In the genomic region with DNA sequence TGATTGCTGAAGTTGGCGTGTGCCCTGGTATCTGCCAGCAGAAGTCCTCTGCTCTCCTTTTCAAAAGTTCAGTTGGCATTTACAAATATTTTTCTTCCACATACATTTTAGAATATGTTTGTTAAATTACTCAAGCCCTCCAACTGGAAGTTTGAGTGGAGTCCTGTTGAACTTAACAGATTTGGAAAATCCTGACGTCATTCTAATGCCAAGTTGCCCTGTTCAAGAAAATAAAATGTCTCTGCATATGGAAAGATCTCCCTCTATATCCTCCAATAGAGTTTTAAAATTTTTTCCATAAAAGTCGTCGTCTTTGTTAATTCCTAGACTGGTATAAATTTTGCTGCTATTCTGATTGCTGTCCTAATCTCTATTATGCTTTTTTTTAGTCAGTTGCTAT, we compare ENCODE assay signal across 25 cellular contexts. TPM values are rescaled to one million over a fixed set of nuclear protein-coding genes. Genes with fewer than 3 reads are reported as not detected.
DNase-seq lines count a peak whose midpoint lies in the region; ATAC-seq, FAIRE-seq and TF ChIP-seq lines count a peak whose summit lies in the region.
"Had no signal": no experiment of that assay in that cellular context is flagged by ENCODE, and none has a peak within 500 bp of the region (broad histone marks: within the 10 kb centered on the region; RNA-seq: fewer than 3 reads in every experiment).

No MANE protein-coding gene starts in this region.

- TF ChIP-seq EP300 in GM12878 (IDR thresholded peaks at IDR 0.05; ENCODE audit: borderline replicate concordance in 1 of 2, control insufficient read depth in 1 of 2, low read depth in 2 of 2, low read length in 2 of 2): no peak

- CTCF ChIA-PET in GM12878 (lab: Yijun Ruan, JAX): no interaction called here

- ATAC-seq in GM12878: no peak
- ATAC-seq: activated naive CD4-positive, alpha-beta T cell treated with anti-CD3 and anti-CD28 coated beads, Interleukin-2, amount 50 U/mL, for 72 hours; HCT116; left ventricle myocardium superior; Right ventricle myocardium inferior; upper lobe of right lung had no signal

- RAD21 ChIA-PET in GM12878 (lab: Charles Lee; ENCODE audit: unreplicated experiment): no interaction called here

- TF ChIP-seq RAD21 in GM12878 (IDR thresholded peaks at IDR 0.05; ENCODE audit: insufficient read depth, low read depth, low read length): no peak

- TF ChIP-seq CTCF in Loucy (conservative IDR thresholded peaks at IDR 0.05; ENCODE audit: low read length) (no peak), GM12878 (IDR thresholded peaks at IDR 0.05 in 2 of 3, conservative IDR thresholded peaks at IDR 0.05 in 1 of 3; ENCODE audit: control insufficient read depth in 2 of 3, extremely low read depth in 1 of 3, insufficient read depth in 1 of 3, low read depth in 3 of 3, low read length in 3 of 3) (no peak), kidney (IDR thresholded peaks at IDR 0.05; ENCODE audit: borderline replicate concordance, extremely low read depth, insufficient read depth) (no peak)

- TF ChIP-seq POLR2A in GM12878 (IDR thresholded peaks at IDR 0.05; ENCODE audit: low read depth, low read length): no peak

- H3K4me1 ChIP-seq in Loucy (ENCODE audit: insufficient read depth, low read length, poor library complexity, severe bottlenecking): peaks cover 76% of the 10 kb centered on the region
- H3K4me1 ChIP-seq in GM12878 (ENCODE audit: control insufficient read depth, insufficient read depth, low read length): no peaks in the 10 kb centered on the region; the same call in 1 of the 2 replicates
- H3K4me1 ChIP-seq in kidney (ENCODE audit: control insufficient read depth in 1 of 2, insufficient read depth in 1 of 2, low read depth in 1 of 2, low read length in 2 of 2): peaks cover 15 to 28% of the 10 kb centered on the region in 2 donors
- H3K4me1 ChIP-seq in skeletal muscle satellite cell (ENCODE audit: control insufficient read depth, insufficient read depth, low read length): peaks cover 4% of the 10 kb centered on the region

- H3K9me3 ChIP-seq in Loucy (ENCODE audit: insufficient read depth, low read depth, low read length): no peaks in the 10 kb centered on the region
- H3K9me3 ChIP-seq in GM12878 (replicated peaks; ENCODE audit: control insufficient read depth, insufficient read depth, low read length): no peaks in the 10 kb centered on the region; the same call in 2 of the 3 replicates
- no peaks in the 10 kb centered on the region for H3K9me3 ChIP-seq in kidney (ENCODE audit: control insufficient read depth in 1 of 2, low read length in 2 of 2)
- no peaks in the 10 kb centered on the region for H3K9me3 ChIP-seq in skeletal muscle satellite cell (replicated peaks; ENCODE audit: low read length)
- H3K9me3 ChIP-seq: suprapubic skin, upper lobe of right lung had no signal

- POLR2A ChIA-PET in GM12878 (lab: Charles Lee): interaction anchor here (1.0 kb wide), 1 partner anchor 18 kb away, joined by 3 read pairs; no protein-coding TSS in a partner anchor

- H3K27ac ChIP-seq in GM12878 (ENCODE audit: control insufficient read depth, insufficient read depth): no peak overlapping the region
- no peak overlapping the region for H3K27ac ChIP-seq in kidney (ENCODE audit: low read depth in 2 of 2, low read length in 2 of 2)
- H3K27ac ChIP-seq: suprapubic skin, upper lobe of right lung had no signal

- 58% methylated on average over 4 of the region's 4 CpGs for WGBS in GM12878 (ENCODE audit: insufficient coverage, insufficient replicate concordance, low lambda C conversion rate, missing lambda C conversion rate)

- SMC1A ChIA-PET in GM12878 (lab: Charles Lee; ENCODE audit: uncharacterized antibody, unreplicated experiment): no interaction called here

- FAIRE-seq in GM12878 (lab: Jason Lieb, UNC) (no peak), kidney (lab: Jason Lieb, UNC) (no peak)
- FAIRE-seq: colon, keratinocyte had no signal

- H3K4me3 ChIP-seq in Loucy (ENCODE audit: low read length, poor library complexity, severe bottlenecking) (peak overlapping the region; percentile 75), GM12878 (no peak overlapping the region), kidney (ENCODE audit: low read length in 2 of 2) (peak overlapping the region; percentile 11 to 73), skeletal muscle satellite cell (ENCODE audit: low read length) (no peak overlapping the region)
- H3K4me3 ChIP-seq: suprapubic skin, upper lobe of right lung had no signal

- DNase-seq in GM12878 (ENCODE audit: low read depth, low spot score): no peak
- DNase-seq in kidney: no peak
- DNase-seq in NCI-H1694 (lab: John Stamatoyannopoulos, UW): no peak
- DNase-seq in stimulated activated CD4-positive, alpha-beta T cell treated with anti-CD3 and anti-CD28 coated beads, Interleukin-4, amount 100 ng/mL, for 4 hours: no peak
- no peak for DNase-seq in NCI-H128 (lab: John Stamatoyannopoulos, UW; ENCODE audit: unreplicated experiment)
- DNase-seq in NCI-H69 (lab: John Stamatoyannopoulos, UW): no peak
- DNase-seq: activated CD4-positive, alpha-beta T cell treated with anti-CD3 and anti-CD28 coated beads, Interleukin-2, amount 10 ng/mL, durations not matched to agents 24 days and 14 days; C1 segment of cervical spinal cord; COR-L47; DMS53; left ventricle myocardium superior; mesendoderm; NCI-H1694 treated with DMSO at 0.1 percent for 48 hours; NCI-H510A; stimulated activated naive CD4-positive, alpha-beta T cell treated with Interleukin-2 at 50 U/mL for 16 hours; T1000; upper lobe of right lung had no signal

- H4K20me1 ChIP-seq in Loucy (ENCODE audit: insufficient read depth, low read length, poor library complexity, severe bottlenecking) (peaks cover 64% of the 10 kb centered on the region), GM12878 (ENCODE audit: control insufficient read depth, insufficient read depth) (no peaks in the 10 kb centered on the region)

- H3K27me3 ChIP-seq in Loucy (ENCODE audit: insufficient read depth, low read length, poor library complexity, severe bottlenecking): no peaks in the 10 kb centered on the region
- no peaks in the 10 kb centered on the region; a peak in 1 of 4 replicates for H3K27me3 ChIP-seq in GM12878 (replicated peaks in 1 of 2; ENCODE audit: control insufficient read depth in 2 of 2, insufficient read depth in 2 of 2, low read length in 1 of 2)
- no peaks in the 10 kb centered on the region for H3K27me3 ChIP-seq in skeletal muscle satellite cell (ENCODE audit: control insufficient read depth, insufficient read depth, low read length)
- H3K27me3 ChIP-seq: suprapubic skin, upper lobe of right lung had no signal

- no peaks in the 10 kb centered on the region for H3K9me2 ChIP-seq in Loucy (replicated peaks; ENCODE audit: low read depth, low read length)

- H3K36me3 ChIP-seq in Loucy (ENCODE audit: insufficient read depth, low read length) (no peaks in the 10 kb centered on the region), GM12878 (ENCODE audit: control insufficient read depth in 2 of 2, insufficient read depth in 2 of 2, low read length in 1 of 2) (no peaks in the 10 kb centered on the region), kidney (ENCODE audit: control insufficient read depth in 1 of 2, insufficient read depth in 2 of 2, low read length in 2 of 2) (no peaks in the 10 kb centered on the region), skeletal muscle satellite cell (ENCODE audit: insufficient read depth, low read length) (no peaks in the 10 kb centered on the region)
- H3K36me3 ChIP-seq: suprapubic skin, upper lobe of right lung had no signal

- BruUV-seq in GM12878 (replicated peaks; lab: Mats Ljungman, UMichigan): no TSS peak

- H3K9ac ChIP-seq in Loucy (ENCODE audit: low read depth, low read length, poor library complexity, severe bottlenecking) (peak overlapping the region; percentile 77), GM12878 (ENCODE audit: control insufficient read depth, insufficient read depth, low read length) (no peak overlapping the region), kidney (ENCODE audit: low read length in 2 of 2) (no peak overlapping the region), skeletal muscle satellite cell (ENCODE audit: low read depth, low read length) (no peak overlapping the region)

- H2AFZ ChIP-seq in Loucy (ENCODE audit: low read length): no peak overlapping the region
- no peak overlapping the region for H2AFZ ChIP-seq in GM12878 (ENCODE audit: control insufficient read depth, low read depth, low read length)

- H3K79me2 ChIP-seq in Loucy (ENCODE audit: insufficient read depth, low read length): peaks cover 82% of the 10 kb centered on the region
- H3K79me2 ChIP-seq in GM12878 (ENCODE audit: control insufficient read depth, insufficient read depth, low read length): peaks cover 49% of the 10 kb centered on the region

- intact Hi-C loops in GM12878 (cut with micrococcal nuclease; ENCODE audit: unreplicated experiment): loop anchor here (2.0 kb wide), 1 partner anchor 192 kb away; no protein-coding TSS in a partner anchor
- intact Hi-C loops in kidney (cut with DNase I): no loop called here

- peaks cover 3% of the 10 kb centered on the region for H3F3A ChIP-seq in Loucy (ENCODE audit: low read depth)

- in situ Hi-C loops in GM12878 (cut with MboI): no loop called here

- H3K4me2 ChIP-seq in Loucy (ENCODE audit: low read depth, low read length, poor library complexity, severe bottlenecking) (peak overlapping the region; percentile 88), GM12878 (ENCODE audit: control insufficient read depth, insufficient read depth) (peak overlapping the region; percentile 30; the same call in 1 of the 2 replicates), skeletal muscle satellite cell (ENCODE audit: low read length) (peak overlapping the region; percentile 79)

TF ChIP-seq in GM12878, 131 proteins besides CTCF, POLR2A, EP300 and RAD21 (continues in another document):
- TF ChIP-seq ZNF207 (IDR thresholded peaks at IDR 0.05; ENCODE audit: borderline replicate concordance): no peak
- no peak for TF ChIP-seq IKZF2 (IDR thresholded peaks at IDR 0.05)

RNA-seq across cellular contexts. Expression of gene KCNQ1OT1, which starts 3.3 kb away (rescaled TPM):
- 19.7 and 20.8 TPM in 2 replicates for total RNA-seq in GM12878 (2013; cell fraction: nucleolus; rRNA removed)
- total RNA-seq in GM12878 (2014; rRNA removed) (1.1 TPM in 2 replicates), GM12878 (2014; rRNA removed; fragmentation: Illumina TruSeq; extraction: Trizol) (1.6 and 1.7 TPM in 2 replicates), GM12878 (2021) (1.1 and 1.3 TPM in 2 replicates), kidney (4.4 TPM)
- polyA plus RNA-seq in GM12878 (2011; ENCODE audit: low read depth): 0.21 TPM
- polyA plus RNA-seq in GM12878 (2011; rRNA removed) (0.22 and 0.27 TPM in 2 replicates), GM12878 (2014; fragmentation: Illumina TruSeq; extraction: Trizol) (0.35 and 0.36 TPM in 2 replicates), GM12878 (2014; fragmentation: Nextera tagmentation; extraction: Ambion mirVana) (under 1 TPM; 0.02 to 0.13 TPM), GM12878 (2014; rRNA removed) (0.31 and 0.34 TPM in 2 replicates), GM12878 (2016; fragmentation: Nextera tagmentation; extraction: Ambion mirVana) (under 1 TPM; 0.47 to 0.62 TPM), kidney (ENCODE audit: insufficient read depth, low read depth, low replicate concordance) (0.22 TPM)
- 0.01 and 0.02 TPM in 2 replicates for polyA plus RNA-seq in GM12878 (2011; cell fraction: cytosol; rRNA removed)
- polyA plus RNA-seq in GM12878 (2011; cell fraction: nucleus; rRNA removed): 1.7 and 1.8 TPM in 2 replicates
- polyA plus RNA-seq in GM12878 (2012): 0.31 TPM in 2 replicates
- 2.4 and 3.0 TPM in 2 replicates for polyA minus RNA-seq in GM12878 (2011; rRNA and poly(A)+ RNA removed)
- 0.10 and 0.13 TPM in 2 replicates for polyA minus RNA-seq in GM12878 (2011; cell fraction: cytosol; rRNA and poly(A)+ RNA removed)
- 4.2 and 7.3 TPM in 2 replicates for polyA minus RNA-seq in GM12878 (2011; cell fraction: nucleus; rRNA and poly(A)+ RNA removed)
- 1.7 and 2.5 TPM in 2 replicates for total RNA-seq in skeletal muscle satellite cell (2012; rRNA removed)

Comparison
In these comparisons a context has a peak if more than half of its experiments do, and no peak if none do; other contexts are left out.
1. H3K4me2 ChIP-seq: peak in every context shown above with its lines; median percentile 88 in Loucy; 79 in skeletal muscle satellite cell; 30 in GM12878.
2. H3K4me3 ChIP-seq: peak in Loucy (single experiment) and kidney (2 of 2); none in GM12878 (single experiment) and skeletal muscle satellite cell (single experiment).